ENCODE assay signal across 1 cellular context in the genomic region with DNA sequence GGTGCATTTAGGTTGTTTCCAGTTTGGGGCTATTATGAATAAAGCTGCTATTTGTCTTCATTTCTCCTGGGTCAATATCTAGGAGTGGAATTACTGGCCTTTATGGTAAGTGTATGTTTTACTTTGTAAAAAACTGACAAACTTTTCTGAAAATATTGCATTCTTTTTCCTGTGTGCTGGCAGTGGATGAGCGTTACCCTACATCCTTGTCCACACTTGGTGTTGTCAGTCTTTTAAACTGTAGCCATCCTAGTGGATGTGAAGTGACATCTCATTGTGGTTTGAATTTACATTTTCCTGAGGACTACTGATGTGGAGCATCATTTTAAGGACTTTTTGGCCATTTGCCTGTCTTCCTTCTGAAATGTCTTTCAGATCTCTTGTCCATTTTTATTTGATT.
A peak's percentile ranks its signal among the peaks of the same experiment; 100 is the strongest.
TF ChIP-seq lines count a peak whose summit lies in the region.

No MANE protein-coding gene starts in this region.

TF ChIP-seq in HepG2, 621 proteins besides CTCF, POLR2A, EP300 and RAD21:
- TF ChIP-seq ZNF7 (CRISPR knock-in tag; IDR thresholded peaks at IDR 0.05) = peak; percentile 92
- TF ChIP-seq THYN1 (CRISPR knock-in tag; IDR thresholded peaks at IDR 0.05; ENCODE audit: borderline replicate concordance, low read depth) = no peak
TF ChIP-seq in HepG2: peak in this region for 1.
